In genomic region chr12:98334768-98335167, GRCh38 we compare ENCODE assay signal across 6 cellular contexts.
"Had no signal": no experiment of that assay in that cellular context is flagged by ENCODE, and none has a peak within 500 bp of the region (broad histone marks: within the 10 kb centered on the region; RNA-seq: fewer than 3 reads in every experiment).

No MANE protein-coding gene starts in this region.

- FAIRE-seq: GM12891, GM12892, GM18507, GM19239 had no signal

- DNase-seq: GDM1, GF-D8 had no signal
